In genomic region chr3:75552095-75552494, GRCh38 we compare ENCODE assay signal across 1 cellular context.
TF ChIP-seq lines count a peak whose summit lies in the region.

No MANE protein-coding gene starts in this region.

TF ChIP-seq in K562, 482 proteins besides CTCF, POLR2A, EP300 and RAD21 (continued from another document):
- TF ChIP-seq DEAF1 (CRISPR knock-in tag; IDR thresholded peaks at IDR 0.05), result peak; percentile 49; the same call in 1 of the 2 replicates
TF ChIP-seq in K562: peak in this region for 4; not testable (repeated sequence) for 478.
